Comparison of ENCODE assay signal across 14 cellular contexts in genomic region chr12:107390414-107390813, GRCh38.
DNase-seq lines count a peak whose midpoint lies in the region; ATAC-seq and TF ChIP-seq lines count a peak whose summit lies in the region.
"Had no signal": no experiment of that assay in that cellular context is flagged by ENCODE, and none has a peak within 500 bp of the region (broad histone marks: within the 10 kb centered on the region; RNA-seq: fewer than 3 reads in every experiment).

No MANE protein-coding gene starts in this region.

- H3K4me1 ChIP-seq in smooth muscle cell (ENCODE audit: low read depth): no peaks in the 10 kb centered on the region

- peaks cover 7% of the 10 kb centered on the region for H3K36me3 Mint-ChIP-seq in stimulated activated naive CD8-positive, alpha-beta T cell treated with anti-CD3 and anti-CD28 coated beads, Interleukin-15, Interleukin-2, amounts not matched to agents 100 ng/mL and 50 ng/mL, for 24 hours (ENCODE audit: low read depth)
- peaks cover 6% of the 10 kb centered on the region for H3K36me3 Mint-ChIP-seq in T-helper 1 cell treated with Interleukin-12 subunit alpha and Interleukin-12 subunit beta and Interleukin-4 antibody, amounts not matched to agents 30 μg/mL and 1 μg/mL, for 36 hours (ENCODE audit: low read depth)
- H3K36me3 Mint-ChIP-seq in activated naive CD8-positive, alpha-beta T cell treated with anti-CD3 and anti-CD28 coated beads, Interleukin-2, amount 10 ng/mL, durations not matched to agents 7 days and 5 days: peaks cover 16% of the 10 kb centered on the region

- no peak for TF ChIP-seq CTCF in smooth muscle cell (IDR thresholded peaks at IDR 0.05; ENCODE audit: borderline replicate concordance, insufficient read depth, poor library complexity, severe bottlenecking)

- DNase-seq in stimulated activated naive CD8-positive, alpha-beta T cell treated with anti-CD3 and anti-CD28 coated beads, Interleukin-15, Interleukin-2, amounts not matched to agents 100 U/mL and 50 U/mL, for 24 hours: no peak
- no peak for DNase-seq in activated naive CD8-positive, alpha-beta T cell treated with anti-CD3 and anti-CD28 coated beads, Interleukin-2, amount 10 ng/mL, durations not matched to agents 7 days and 5 days
- DNase-seq in NCI-H2196 (lab: John Stamatoyannopoulos, UW; ENCODE audit: unreplicated experiment) (no peak), smooth muscle cell (lab: John Stamatoyannopoulos, UW; ENCODE audit: unreplicated experiment) (no peak), C1 segment of cervical spinal cord (lab: John Stamatoyannopoulos, UW) (no peak)
- DNase-seq: GF-D8, GOT3, NCI-H1930, NCI-H2171, NCI-H446 treated with DMSO at 0.1 percent for 48 hours, NCI-H82 had no signal

- ATAC-seq in stimulated activated naive CD8-positive, alpha-beta T cell treated with anti-CD3 and anti-CD28 coated beads, Interleukin-15, Interleukin-2, amounts not matched to agents 100 U/mL and 50 U/mL, for 24 hours: no peak
- ATAC-seq in activated naive CD8-positive, alpha-beta T cell treated with anti-CD3 and anti-CD28 coated beads, Interleukin-2, amount 10 ng/mL, durations not matched to agents 7 days and 5 days (ENCODE audit: low read depth): no peak

- H3K9me3 ChIP-seq in smooth muscle cell (replicated peaks; ENCODE audit: low read depth): no peaks in the 10 kb centered on the region

- no peaks in the 10 kb centered on the region for H4K20me1 ChIP-seq in smooth muscle cell (ENCODE audit: low read depth)

- peaks cover 73% of the 10 kb centered on the region for H3K4me1 Mint-ChIP-seq in stimulated activated naive CD8-positive, alpha-beta T cell treated with anti-CD3 and anti-CD28 coated beads, Interleukin-15, Interleukin-2, amounts not matched to agents 100 ng/mL and 50 ng/mL, for 24 hours (ENCODE audit: low read depth)
- peaks cover 58% of the 10 kb centered on the region for H3K4me1 Mint-ChIP-seq in T-helper 1 cell treated with Interleukin-12 subunit alpha and Interleukin-12 subunit beta and Interleukin-4 antibody, amounts not matched to agents 30 μg/mL and 1 μg/mL, for 36 hours (ENCODE audit: low read depth)
- H3K4me1 Mint-ChIP-seq in activated naive CD8-positive, alpha-beta T cell treated with anti-CD3 and anti-CD28 coated beads, Interleukin-2, amount 10 ng/mL, durations not matched to agents 7 days and 5 days: peaks cover 65% of the 10 kb centered on the region

- H3K4me3 Mint-ChIP-seq in stimulated activated naive CD8-positive, alpha-beta T cell treated with anti-CD3 and anti-CD28 coated beads, Interleukin-15, Interleukin-2, amounts not matched to agents 100 ng/mL and 50 ng/mL, for 24 hours: no peak overlapping the region
- H3K4me3 Mint-ChIP-seq in T-helper 1 cell treated with Interleukin-12 subunit alpha and Interleukin-12 subunit beta and Interleukin-4 antibody, amounts not matched to agents 30 μg/mL and 1 μg/mL, for 36 hours: no peak overlapping the region
- H3K4me3 Mint-ChIP-seq in activated naive CD8-positive, alpha-beta T cell treated with anti-CD3 and anti-CD28 coated beads, Interleukin-2, amount 10 ng/mL, durations not matched to agents 7 days and 5 days: peak overlapping the region; percentile 4

- POLR2A ChIA-PET in activated naive CD8-positive, alpha-beta T cell treated with anti-CD3 and anti-CD28 coated beads, Interleukin-2, amount 10 ng/mL, durations not matched to agents 7 days and 5 days (lab: Charles Lee): interaction anchor here (1.0 to 1.9 kb wide), 2 partner anchors 44 to 69 kb away, joined by 3 to 8 read pairs; no protein-coding TSS in a partner anchor

- no peak overlapping the region for H3K9ac ChIP-seq in smooth muscle cell (ENCODE audit: low read depth)

- H3K27ac Mint-ChIP-seq in stimulated activated naive CD8-positive, alpha-beta T cell treated with anti-CD3 and anti-CD28 coated beads, Interleukin-15, Interleukin-2, amounts not matched to agents 100 ng/mL and 50 ng/mL, for 24 hours: peak overlapping the region; percentile 3
- peak overlapping the region; percentile 74 for H3K27ac Mint-ChIP-seq in T-helper 1 cell treated with Interleukin-12 subunit alpha and Interleukin-12 subunit beta and Interleukin-4 antibody, amounts not matched to agents 30 μg/mL and 1 μg/mL, for 36 hours
- peak overlapping the region; percentile 36 for H3K27ac Mint-ChIP-seq in activated naive CD8-positive, alpha-beta T cell treated with anti-CD3 and anti-CD28 coated beads, Interleukin-2, amount 10 ng/mL, durations not matched to agents 7 days and 5 days

- peaks cover 4% of the 10 kb centered on the region for H3K9me3 Mint-ChIP-seq in stimulated activated naive CD8-positive, alpha-beta T cell treated with anti-CD3 and anti-CD28 coated beads, Interleukin-15, Interleukin-2, amounts not matched to agents 100 ng/mL and 50 ng/mL, for 24 hours
- peaks cover 15% of the 10 kb centered on the region for H3K9me3 Mint-ChIP-seq in T-helper 1 cell treated with Interleukin-12 subunit alpha and Interleukin-12 subunit beta and Interleukin-4 antibody, amounts not matched to agents 30 μg/mL and 1 μg/mL, for 36 hours
- peaks cover 9% of the 10 kb centered on the region for H3K9me3 Mint-ChIP-seq in activated naive CD8-positive, alpha-beta T cell treated with anti-CD3 and anti-CD28 coated beads, Interleukin-2, amount 10 ng/mL, durations not matched to agents 7 days and 5 days

- H3K27me3 Mint-ChIP-seq in stimulated activated naive CD8-positive, alpha-beta T cell treated with anti-CD3 and anti-CD28 coated beads, Interleukin-15, Interleukin-2, amounts not matched to agents 100 ng/mL and 50 ng/mL, for 24 hours: no peaks in the 10 kb centered on the region
- H3K27me3 Mint-ChIP-seq in T-helper 1 cell treated with Interleukin-12 subunit alpha and Interleukin-12 subunit beta and Interleukin-4 antibody, amounts not matched to agents 30 μg/mL and 1 μg/mL, for 36 hours (ENCODE audit: low read depth): no peaks in the 10 kb centered on the region
- H3K27me3 Mint-ChIP-seq in activated naive CD8-positive, alpha-beta T cell treated with anti-CD3 and anti-CD28 coated beads, Interleukin-2, amount 10 ng/mL, durations not matched to agents 7 days and 5 days: no peaks in the 10 kb centered on the region

- H3K4me2 ChIP-seq in smooth muscle cell: no peak overlapping the region

- H3K36me3 ChIP-seq in smooth muscle cell (ENCODE audit: low read depth): no peaks in the 10 kb centered on the region

- H3K4me3 ChIP-seq in smooth muscle cell: no peak overlapping the region

- H3K27ac ChIP-seq in smooth muscle cell (ENCODE audit: low read depth): no peak overlapping the region
- H3K27ac ChIP-seq: HL-60 had no signal

- H3K27me3 ChIP-seq in smooth muscle cell (ENCODE audit: low read depth): peaks cover 2% of the 10 kb centered on the region

- H3K79me2 ChIP-seq in smooth muscle cell (ENCODE audit: low read depth): no peaks in the 10 kb centered on the region

- no peaks in the 10 kb centered on the region for H3F3A ChIP-seq in smooth muscle cell (ENCODE audit: low read depth)

- 85% methylated on average over 2 of the region's 2 CpGs for WGBS in smooth muscle cell (ENCODE audit: low lambda C conversion rate)

- H2AFZ ChIP-seq in smooth muscle cell (ENCODE audit: low read depth): no peak overlapping the region

Comparison
In these comparisons a context has a peak if more than half of its experiments do, and no peak if none do; other contexts are left out.
1. H3K27ac Mint-ChIP-seq: peak in every context shown above with its lines; median percentile 74 in T-helper 1 cell treated with Interleukin-12 subunit alpha and Interleukin-12 subunit beta and Interleukin-4 antibody, amounts not matched to agents 30 μg/mL and 1 μg/mL, for 36 hours; 36 in activated naive CD8-positive, alpha-beta T cell treated with anti-CD3 and anti-CD28 coated beads, Interleukin-2, amount 10 ng/mL, durations not matched to agents 7 days and 5 days; 3 in stimulated activated naive CD8-positive, alpha-beta T cell treated with anti-CD3 and anti-CD28 coated beads, Interleukin-15, Interleukin-2, amounts not matched to agents 100 ng/mL and 50 ng/mL, for 24 hours.